Comparison of ENCODE assay signal across 12 cellular contexts in genomic region chrX:132226169-132226568, GRCh38. TPM values are rescaled to one million over a fixed set of nuclear protein-coding genes. Genes with fewer than 3 reads are reported as not detected.
A peak's percentile ranks its signal among the peaks of the same experiment; 100 is the strongest.
DNase-seq lines count a peak whose midpoint lies in the region; ATAC-seq and TF ChIP-seq lines count a peak whose summit lies in the region.
"Had no signal": no experiment of that assay in that cellular context is flagged by ENCODE, and none has a peak within 500 bp of the region (broad histone marks: within the 10 kb centered on the region; RNA-seq: fewer than 3 reads in every experiment).

No MANE protein-coding gene starts in this region.

- H3K27ac Mint-ChIP-seq in CD4-positive, alpha-beta T cell, result no peak overlapping the region
- H3K27ac Mint-ChIP-seq: activated naive CD4-positive, alpha-beta T cell treated with anti-CD3 and anti-CD28 coated beads, Interleukin-2, amount 50 U/mL, for 24 hours; stimulated activated naive CD8-positive, alpha-beta T cell treated with anti-CD3 and anti-CD28 coated beads, Interleukin-15, amount 100 ng/mL, for 72 hours had no signal

- CTCF ChIA-PET in CD4-positive, alpha-beta T cell (lab: Charles Lee), result interaction anchor here (1.2 kb wide), 1 partner anchor 387 kb away, joined by 3 read pairs; no protein-coding TSS in a partner anchor
- CTCF ChIA-PET in HEK293T (lab: Yijun Ruan, JAX), result interaction anchor here (0.6 to 2.1 kb wide), 6 partner anchors 12 to 389 kb away, joined by 3 to 13 read pairs (median 3); no protein-coding TSS in a partner anchor

- H3K9me3 Mint-ChIP-seq in CD4-positive, alpha-beta T cell, result no peaks in the 10 kb centered on the region
- H3K9me3 Mint-ChIP-seq: activated naive CD4-positive, alpha-beta T cell treated with anti-CD3 and anti-CD28 coated beads, Interleukin-2, amount 50 U/mL, for 24 hours; stimulated activated naive CD8-positive, alpha-beta T cell treated with anti-CD3 and anti-CD28 coated beads, Interleukin-15, amount 100 ng/mL, for 72 hours had no signal

- no peak for ATAC-seq in CD4-positive, alpha-beta T cell (ENCODE audit: poor library complexity)
- ATAC-seq in HG02759 (IDR thresholded peaks at IDR 0.05; ENCODE audit: unreplicated experiment), result no peak
- no peak for ATAC-seq in GM18519 (IDR thresholded peaks at IDR 0.05; ENCODE audit: low FRiP score, unreplicated experiment)
- ATAC-seq: stimulated activated naive CD8-positive, alpha-beta T cell treated with anti-CD3 and anti-CD28 coated beads, Interleukin-15, amount 100 ng/mL, for 72 hours had no signal

- no peak overlapping the region for H3K4me3 ChIP-seq in WI38 (ENCODE audit: low read depth, low read length)
- H3K4me3 ChIP-seq in kidney epithelial cell (ENCODE audit: low read depth, low read length), result no peak overlapping the region
- no peak overlapping the region for H3K4me3 ChIP-seq in stomach
- H3K4me3 ChIP-seq: skin epidermis had no signal

- intact Hi-C loops in CD4-positive, alpha-beta T cell (cut with DNase I, micrococcal nuclease), result loop anchor here (5.0 to 10.0 kb wide), 3 partner anchors 391 to 1321 kb away; partner anchors contain the start of gene ENOX2 (in 1 of the 2)
- intact Hi-C loops in stomach (cut with DNase I; ENCODE audit: low total_unique reads), result no loop called here

- no peaks in the 10 kb centered on the region for H3K36me3 Mint-ChIP-seq in CD4-positive, alpha-beta T cell (ENCODE audit: low read depth)
- H3K36me3 Mint-ChIP-seq: activated naive CD4-positive, alpha-beta T cell treated with anti-CD3 and anti-CD28 coated beads, Interleukin-2, amount 50 U/mL, for 24 hours had no signal

- peaks cover 7% of the 10 kb centered on the region for H3K4me1 Mint-ChIP-seq in CD4-positive, alpha-beta T cell (ENCODE audit: low read depth)

- H3K4me3 Mint-ChIP-seq in CD4-positive, alpha-beta T cell, result no peak overlapping the region
- H3K4me3 Mint-ChIP-seq: activated naive CD4-positive, alpha-beta T cell treated with anti-CD3 and anti-CD28 coated beads, Interleukin-2, amount 50 U/mL, for 24 hours; stimulated activated naive CD8-positive, alpha-beta T cell treated with anti-CD3 and anti-CD28 coated beads, Interleukin-15, amount 100 ng/mL, for 72 hours had no signal

- peak; percentile 13 for TF ChIP-seq CTCF in CD4-positive, alpha-beta T cell (IDR thresholded peaks at IDR 0.05)
- TF ChIP-seq CTCF in WI38 (IDR thresholded peaks at IDR 0.05; ENCODE audit: low read depth, low read length), result peak; percentile 26; the same call in 1 of the 2 replicates
- peak; percentile 30 for TF ChIP-seq CTCF in kidney epithelial cell (IDR thresholded peaks at IDR 0.05; ENCODE audit: insufficient read depth, low read length, poor library complexity, severe bottlenecking)
- TF ChIP-seq CTCF in stomach (IDR thresholded peaks at IDR 0.05), result peak in 3 of 7 experiments; percentile 10 to 34 (median 10)

- no peaks in the 10 kb centered on the region for H3K27me3 ChIP-seq in CD4-positive, alpha-beta T cell (ENCODE audit: control insufficient read depth, insufficient read depth, low read length)
- H3K27me3 ChIP-seq in kidney epithelial cell (ENCODE audit: control insufficient read depth, insufficient read depth, low read length) (no peaks in the 10 kb centered on the region), stomach (no peaks in the 10 kb centered on the region)

- no peaks in the 10 kb centered on the region for H3K27me3 Mint-ChIP-seq in CD4-positive, alpha-beta T cell
- H3K27me3 Mint-ChIP-seq: activated naive CD4-positive, alpha-beta T cell treated with anti-CD3 and anti-CD28 coated beads, Interleukin-2, amount 50 U/mL, for 24 hours; stimulated activated naive CD8-positive, alpha-beta T cell treated with anti-CD3 and anti-CD28 coated beads, Interleukin-15, amount 100 ng/mL, for 72 hours had no signal

- TF ChIP-seq POLR2A in stomach (IDR thresholded peaks at IDR 0.05), result no peak

- H3K36me3 ChIP-seq in kidney epithelial cell (ENCODE audit: control insufficient read depth, insufficient read depth, low read length), result no peaks in the 10 kb centered on the region
- no peaks in the 10 kb centered on the region for H3K36me3 ChIP-seq in stomach

- DNase-seq in CD4-positive, alpha-beta T cell, result no peak
- DNase-seq in HEK293T (ENCODE audit: extremely low spot score) (no peak), kidney epithelial cell (ENCODE audit: low read depth) (no peak), stomach (no peak), cortex of kidney (lab: John Stamatoyannopoulos, UW) (no peak)
- DNase-seq: stimulated activated naive CD8-positive, alpha-beta T cell treated with anti-CD3 and anti-CD28 coated beads, Interleukin-15, amount 100 ng/mL, for 72 hours; T-helper 9 cell had no signal

- no peaks in the 10 kb centered on the region for H3K4me1 ChIP-seq in stomach

- POLR2A ChIA-PET in CD4-positive, alpha-beta T cell (lab: Charles Lee), result no interaction called here
- POLR2A ChIA-PET in HEK293T (lab: Yijun Ruan, JAX), result no interaction called here

- WGBS in stomach, 5 donors, result 50 to 74% (median 67%) methylated on average over 4 of the region's 4 CpGs

- H3K27ac ChIP-seq in CD4-positive, alpha-beta T cell (ENCODE audit: low read depth, low read length), result no peak overlapping the region
- no peak overlapping the region for H3K27ac ChIP-seq in stomach
- H3K27ac ChIP-seq: skin epidermis had no signal

- no peak for TF ChIP-seq EP300 in stomach (IDR thresholded peaks at IDR 0.05)

- no peaks in the 10 kb centered on the region for H3K9me3 ChIP-seq in CD4-positive, alpha-beta T cell (ENCODE audit: control insufficient read depth, low read length)
- H3K9me3 ChIP-seq in stomach, result no peaks in the 10 kb centered on the region

TF ChIP-seq in HEK293T, 16 proteins besides CTCF, POLR2A, EP300 and RAD21:
- TF ChIP-seq L3MBTL2 (conservative IDR thresholded peaks at IDR 0.05), result no peak
- no peak for TF ChIP-seq CTBP1 (IDR thresholded peaks at IDR 0.05; ENCODE audit: borderline replicate concordance)
- TF ChIP-seq ZNF384 (IDR thresholded peaks at IDR 0.05), result peak; percentile 72
- no peak for TF ChIP-seq ELF4 (IDR thresholded peaks at IDR 0.05)
- TF ChIP-seq FOXM1 (IDR thresholded peaks at IDR 0.05; ENCODE audit: borderline replicate concordance), result no peak
- TF ChIP-seq SP1 (IDR thresholded peaks at IDR 0.05), result no peak

RNA-seq across cellular contexts. Expression of gene RAP2C, which starts 6.9 kb away (rescaled TPM):
- 10 to 100 TPM; 51.9 to 52.0 TPM for total RNA-seq in CD4-positive, alpha-beta T cell
- total RNA-seq in kidney epithelial cell (25.8 and 28.0 TPM in 2 replicates), stomach (10 to 100 TPM; 16.1 to 53.1 (median 28.3) TPM)
- polyA plus RNA-seq in stomach, result 10 to 100 TPM; 11.1 to 16.5 (median 13.2) TPM
